In the genomic region with DNA sequence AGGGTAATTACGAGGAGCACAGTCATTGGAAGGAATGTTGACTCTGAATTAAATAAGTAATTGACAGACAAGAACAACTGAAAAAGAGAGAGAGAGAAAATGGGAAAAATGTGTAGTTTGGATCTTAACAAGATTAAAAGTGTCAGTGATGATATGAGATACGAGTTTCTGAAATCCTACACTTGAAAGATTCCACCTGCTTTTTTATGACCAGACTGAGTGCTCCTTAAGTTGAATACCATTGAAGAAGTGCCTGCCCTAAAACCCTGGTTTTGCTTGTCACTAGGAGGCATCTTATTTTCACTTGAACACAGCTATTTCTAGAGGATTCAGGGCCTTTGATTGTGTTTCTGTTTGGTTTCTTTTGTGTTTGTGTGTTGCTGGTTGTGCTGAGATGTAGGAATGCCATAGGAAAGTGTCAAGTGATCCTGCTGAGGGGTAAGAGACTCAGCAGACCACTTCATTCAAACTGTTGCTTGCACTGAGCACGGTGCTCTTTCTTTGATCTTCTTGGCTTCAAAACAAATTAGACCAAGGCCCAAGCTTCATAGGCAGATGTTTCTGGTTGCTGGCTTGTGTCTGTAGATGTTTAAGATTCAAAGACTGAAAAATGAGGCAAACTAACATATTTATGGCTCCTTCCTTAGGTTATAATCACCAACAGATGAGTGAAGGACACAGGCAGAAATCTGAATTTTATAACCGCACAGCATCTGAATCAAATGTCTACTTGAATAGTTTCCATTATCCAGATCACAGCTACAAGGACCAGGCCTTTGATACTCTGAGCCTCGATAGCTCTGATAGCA, we compare ENCODE assay signal across 31 cellular contexts. TPM values are rescaled to one million over a fixed set of nuclear protein-coding genes. Genes with fewer than 3 reads are reported as not detected.
DNase-seq lines count a peak whose midpoint lies in the region; ATAC-seq, FAIRE-seq and TF ChIP-seq lines count a peak whose summit lies in the region.
"Had no signal": no experiment of that assay in that cellular context is flagged by ENCODE, and none has a peak within 500 bp of the region (broad histone marks: within the 10 kb centered on the region; RNA-seq: fewer than 3 reads in every experiment).

No MANE protein-coding gene starts in this region.

- BruUV-seq in A673 (replicated peaks; lab: Mats Ljungman, UMichigan) = no TSS peak

- CTCF ChIA-PET in A673 (lab: Charles Lee) = interaction anchor here (1.4 kb wide), 1 partner anchor 67 kb away, joined by 3 read pairs; no protein-coding TSS in a partner anchor

- H3K27ac Mint-ChIP-seq in chondrocyte (ENCODE audit: unreplicated experiment) = peak overlapping the region; percentile 3
- peak overlapping the region; percentile 30 for H3K27ac Mint-ChIP-seq in mesothelial cell of epicardium
- H3K27ac Mint-ChIP-seq: activated naive CD4-positive, alpha-beta T cell treated with anti-CD3 and anti-CD28 coated beads for 36 hours; dendritic cell treated with granulocyte-macrophage colony-stimulating factor and Interleukin-4, amounts not matched to agents 40 ng/mL and 50 ng/mL, for 4 days had no signal

- FAIRE-seq in urothelium cell line (lab: Jason Lieb, UNC) = no peak
- FAIRE-seq: frontal cortex, GM19239, kidney had no signal

- H3K9me3 Mint-ChIP-seq in chondrocyte (ENCODE audit: low read depth) (no peaks in the 10 kb centered on the region), mesothelial cell of epicardium (no peaks in the 10 kb centered on the region)
- H3K9me3 Mint-ChIP-seq: activated naive CD4-positive, alpha-beta T cell treated with anti-CD3 and anti-CD28 coated beads for 36 hours; dendritic cell treated with granulocyte-macrophage colony-stimulating factor and Interleukin-4, amounts not matched to agents 40 ng/mL and 50 ng/mL, for 4 days had no signal

- ATAC-seq in HG03457 (IDR thresholded peaks at IDR 0.05; ENCODE audit: unreplicated experiment) = no peak
- no peak for ATAC-seq in GM21360 (IDR thresholded peaks at IDR 0.05; ENCODE audit: unreplicated experiment)

- peaks cover 11% of the 10 kb centered on the region for H3K4me1 ChIP-seq in A673 (ENCODE audit: insufficient read depth, low read length, poor library complexity, severe bottlenecking)
- H3K4me1 ChIP-seq: BLaER1 had no signal

- DNase-seq in A673 (ENCODE audit: low spot score) = peak; percentile 22
- peak; percentile 11 for DNase-seq in Jurkat, Clone E6-1 (ENCODE audit: low read depth, low spot score)
- no peak for DNase-seq in chondrocyte (ENCODE audit: low spot score)
- no peak for DNase-seq in mesothelial cell of epicardium (ENCODE audit: low spot score in 2 of 2, unreplicated experiment in 2 of 2)
- DNase-seq in urothelium cell line (ENCODE audit: low spot score) = no peak
- no peak for DNase-seq in HT-29 (ENCODE audit: low spot score)
- DNase-seq: activated CD4-positive, alpha-beta T cell treated with anti-CD3 and anti-CD28 coated beads for 48 hours; activated naive CD4-positive, alpha-beta T cell treated with anti-CD3 and anti-CD28 coated beads for 36 hours; activated T-cell treated with anti-CD3 and anti-CD28 coated beads, Interleukin-2, amount 50 U/mL, for 48 hours; amygdala; COR-L47; DND-41; GOT3; KBM-7; kidney; MV-4-11; NCI-H187 treated with DMSO at 0.1 percent for 48 hours; NCI-H226; SIG-M5; stimulated activated CD4-positive, alpha-beta T cell treated with anti-CD3 and anti-CD28 coated beads, Interleukin-4, amount 100 ng/mL, for 24 hours; stimulated activated naive CD4-positive, alpha-beta T cell treated with Interleukin-2 at 50 U/mL for 16 hours; thyroid gland had no signal

- no peaks in the 10 kb centered on the region for H3K9me3 ChIP-seq in A673 (ENCODE audit: low read depth, low read length, poor library complexity, severe bottlenecking)
- H3K9me3 ChIP-seq: BLaER1, thyroid gland had no signal

- H3K27ac ChIP-seq in A673 (ENCODE audit: low read depth, low read length, poor library complexity, severe bottlenecking) = no peak overlapping the region
- H3K27ac ChIP-seq: BLaER1, cardiac muscle cell, thyroid gland had no signal

- H3K27me3 ChIP-seq in A673 (replicated peaks; ENCODE audit: insufficient read depth, low read depth, low read length, poor library complexity) = no peaks in the 10 kb centered on the region
- H3K27me3 ChIP-seq: BLaER1, cardiac muscle cell, thyroid gland had no signal

- H3K27me3 Mint-ChIP-seq in chondrocyte (ENCODE audit: low read depth) (no peaks in the 10 kb centered on the region), mesothelial cell of epicardium (ENCODE audit: low read depth) (no peaks in the 10 kb centered on the region)
- H3K27me3 Mint-ChIP-seq: dendritic cell treated with granulocyte-macrophage colony-stimulating factor and Interleukin-4, amounts not matched to agents 40 ng/mL and 50 ng/mL, for 4 days had no signal

- POLR2A ChIA-PET in A673 (lab: Charles Lee; ENCODE audit: low non-redundant PET) = no interaction called here

- intact Hi-C loops in A673 (cut with micrococcal nuclease; ENCODE audit: unreplicated experiment) = no loop called here

- H3K4me3 Mint-ChIP-seq in chondrocyte (ENCODE audit: unreplicated experiment) (no peak overlapping the region), mesothelial cell of epicardium (no peak overlapping the region)
- H3K4me3 Mint-ChIP-seq: activated naive CD4-positive, alpha-beta T cell treated with anti-CD3 and anti-CD28 coated beads for 36 hours; dendritic cell treated with granulocyte-macrophage colony-stimulating factor and Interleukin-4, amounts not matched to agents 40 ng/mL and 50 ng/mL, for 4 days had no signal

- H3K4me1 Mint-ChIP-seq in chondrocyte (ENCODE audit: low read depth) (peaks cover 11% of the 10 kb centered on the region), mesothelial cell of epicardium (peaks cover 8% of the 10 kb centered on the region)

- TF ChIP-seq CTCF in A673 (conservative IDR thresholded peaks at IDR 0.05; ENCODE audit: low read depth, low read length) (peak; percentile 37; the same call in 1 of the 2 replicates), chondrocyte (IDR thresholded peaks at IDR 0.05) (no peak), mesothelial cell of epicardium (IDR thresholded peaks at IDR 0.05; ENCODE audit: unreplicated experiment) (no peak)

- no peak overlapping the region for H3K4me3 ChIP-seq in A673 (ENCODE audit: low read depth, low read length, poor library complexity, severe bottlenecking)
- no peak overlapping the region for H3K4me3 ChIP-seq in Jurkat, Clone E6-1 (ENCODE audit: low read length)
- H3K4me3 ChIP-seq: BLaER1, cardiac muscle cell, lung, thyroid gland had no signal

- H3K36me3 ChIP-seq in A673 (ENCODE audit: insufficient read depth, low read length, poor library complexity, severe bottlenecking) = no peaks in the 10 kb centered on the region
- H3K36me3 ChIP-seq: BLaER1, cardiac muscle cell, thyroid gland had no signal

- H3K36me3 Mint-ChIP-seq in chondrocyte (ENCODE audit: low read depth) = peaks cover 31% of the 10 kb centered on the region
- no peaks in the 10 kb centered on the region for H3K36me3 Mint-ChIP-seq in mesothelial cell of epicardium

RNA-seq across cellular contexts. Expression of a gene that starts 17.2 kb away (rescaled TPM):
- total RNA-seq in A673 (2021) (39.7 and 40.7 TPM in 2 replicates), chondrocyte (26.3 to 35.5 TPM (median 26.5 TPM) in 3 replicates), mesothelial cell of epicardium (26.4 to 30.2 TPM (median 30.0 TPM) in 3 replicates)
- polyA plus RNA-seq in Jurkat, Clone E6-1 (2012; ENCODE audit: insufficient read depth, insufficient read length) = 45.7 TPM
- 16.5 and 22.9 TPM in 2 replicates for total RNA-seq in HT-29 (2014; rRNA removed; shearing (Covaris generic))

RNA-seq across cellular contexts. Expression of a gene that starts 37.1 kb away (rescaled TPM):
- total RNA-seq in A673 (2021) (0.37 TPM in 1 of 2 replicates, not detected in the other), chondrocyte (not detected in 3 replicates), mesothelial cell of epicardium (0.60 to 1.8 TPM (median 1.4 TPM) in 3 replicates)
- polyA plus RNA-seq in Jurkat, Clone E6-1 (2012; ENCODE audit: insufficient read depth, insufficient read length) = not detected
- total RNA-seq in HT-29 (2014; rRNA removed; shearing (Covaris generic)) = 0.08 TPM in 1 of 2 replicates, not detected in the other
- total RNA-seq: A172 had no signal

Comparison
In these comparisons a context has a peak if more than half of its experiments do, and no peak if none do; other contexts are left out.
1. DNase-seq: peak in A673 (single experiment) and Jurkat, Clone E6-1 (single experiment); none in chondrocyte (single experiment), mesothelial cell of epicardium (0 of 2), urothelium cell line (single experiment) and HT-29 (single experiment).